Comparison of ENCODE assay signal across 8 cellular contexts in genomic region chr19:7522072-7522922, GRCh38. TPM values are rescaled to one million over a fixed set of nuclear protein-coding genes. Genes with fewer than 3 reads are reported as not detected.
A peak's percentile ranks its signal among the peaks of the same experiment; 100 is the strongest.
DNase-seq lines count a peak whose midpoint lies in the region; ATAC-seq, FAIRE-seq and TF ChIP-seq lines count a peak whose summit lies in the region.

MCOLN1 (plus strand) TSS chr19:7522624; CDS start chr19:7522751, 127 bp downstream.

- H3K79me2 ChIP-seq in keratinocyte (ENCODE audit: control insufficient read depth, insufficient read depth, low read length), result no peaks in the 10 kb centered on the region

- no peaks in the 10 kb centered on the region for H3K27me3 ChIP-seq in keratinocyte (ENCODE audit: control insufficient read depth, extremely low read depth, insufficient read depth, low read length)

- no peak for TF ChIP-seq CTCF in keratinocyte (optimal IDR thresholded peaks at IDR 0.05 in 1 of 3, IDR thresholded peaks at IDR 0.05 in 1 of 3, conservative IDR thresholded peaks at IDR 0.05 in 1 of 3; ENCODE audit: extremely low read depth in 1 of 3, insufficient read depth in 2 of 3, low read length in 3 of 3)

- FAIRE-seq in keratinocyte (lab: Jason Lieb, UNC), result peak; percentile 53

- peak; percentile 85 for ATAC-seq in GM18909 (IDR thresholded peaks at IDR 0.05; ENCODE audit: poor library complexity, unreplicated experiment)
- peak; percentile 87 for ATAC-seq in HG03280 (IDR thresholded peaks at IDR 0.05; ENCODE audit: unreplicated experiment)

- peak within 1 kb of the TSS; percentile 94 for H2AFZ ChIP-seq in keratinocyte (ENCODE audit: control insufficient read depth, low read length)

- peaks cover 12% of the 10 kb centered on the region for H3K4me1 ChIP-seq in keratinocyte (ENCODE audit: control insufficient read depth, extremely low read depth, insufficient read depth, low read length)

- H3K27ac ChIP-seq in keratinocyte (ENCODE audit: control insufficient read depth, insufficient read depth, low read length), result peak within 1 kb of the TSS; percentile 43

- no peaks in the 10 kb centered on the region for H3K9me1 ChIP-seq in keratinocyte (ENCODE audit: control insufficient read depth, extremely low read depth, insufficient read depth, low read length)

- H3K4me2 ChIP-seq in keratinocyte (ENCODE audit: control insufficient read depth, extremely low read depth, insufficient read depth, low read depth, low read length), result peak within 1 kb of the TSS; percentile 96

- H3K36me3 ChIP-seq in keratinocyte (ENCODE audit: control insufficient read depth in 2 of 2, extremely low read depth in 1 of 2, insufficient read depth in 2 of 2, low read length in 2 of 2), result peaks cover 0 to 4% of the 10 kb centered on the region in 2 experiments

- H3K9ac ChIP-seq in keratinocyte (ENCODE audit: control insufficient read depth, extremely low read depth, insufficient read depth, low read length), result peak within 1 kb of the TSS; percentile 81

- no peaks in the 10 kb centered on the region for H3K9me3 ChIP-seq in keratinocyte (ENCODE audit: control insufficient read depth, low read depth, low read length)

- dilution Hi-C loops in keratinocyte (cut with MboI; ENCODE audit: extremely low pct_ligation_motif_present, low sequenced_read_pairs), result no loop called here

- H3K4me3 ChIP-seq in keratinocyte (ENCODE audit: control insufficient read depth in 2 of 3, extremely low read depth in 1 of 3, insufficient read depth in 2 of 3, low read depth in 1 of 3, low read length in 3 of 3), result peak within 1 kb of the TSS; percentile 75 to 91 (median 78)

- H4K20me1 ChIP-seq in keratinocyte (ENCODE audit: control insufficient read depth, extremely low read depth, insufficient read depth, low read length), result no peaks in the 10 kb centered on the region

- DNase-seq in AG08395 (ENCODE audit: low spot score) (peak; percentile 100), NCI-H345 treated with DMSO at 0.1 percent for 48 hours (lab: John Stamatoyannopoulos, UW; ENCODE audit: unreplicated experiment) (peak; percentile 92), keratinocyte (ENCODE audit: low read depth, low spot score) (peak; percentile 77)
- peak; percentile 99 for DNase-seq in activated CD4-positive, CD25-positive, alpha-beta regulatory T cell treated with anti-CD3 and anti-CD28 coated beads, Interleukin-2, amount 50 U/mL, for 16 hours (ENCODE audit: low read depth, low spot score)
- peak; percentile 98 for DNase-seq in central memory CD4-positive, alpha-beta T cell
- peak; percentile 99 to 100 for DNase-seq in stimulated activated CD4-positive, alpha-beta T cell treated with anti-CD3 and anti-CD28 coated beads, Interleukin-15, amount 100 ng/mL, for 1 hour (ENCODE audit: low read depth in 1 of 2, low spot score in 1 of 2)

RNA-seq across cellular contexts. Expression of gene MCOLN1, which starts in this region (rescaled TPM):
- 14.0 to 36.0 TPM (median 15.5 TPM) in 3 replicates for polyA plus RNA-seq in keratinocyte
- 10.8 TPM for polyA plus RNA-seq in keratinocyte (2011; ENCODE audit: low read depth)
- 12.0 and 20.2 TPM in 2 replicates for polyA plus RNA-seq in keratinocyte (2011; cell fraction: cytosol; rRNA removed)
- 41.1 and 43.9 TPM in 2 replicates for polyA plus RNA-seq in keratinocyte (2011; cell fraction: nucleus; rRNA removed)
- polyA plus RNA-seq in keratinocyte (2012; ENCODE audit: low replicate concordance), result 11.9 and 14.5 TPM in 2 replicates
- 32.7 to 52.6 TPM (median 51.8 TPM) in 3 replicates for polyA minus RNA-seq in keratinocyte
- 29.5 TPM for polyA minus RNA-seq in keratinocyte (2011; cell fraction: cytosol; rRNA and poly(A)+ RNA removed)
- polyA minus RNA-seq in keratinocyte (2011; cell fraction: nucleus; rRNA and poly(A)+ RNA removed), result 12.1 and 18.9 TPM in 2 replicates

Comparison
In these comparisons a context has a peak if more than half of its experiments do, and no peak if none do; other contexts are left out.
1. Peak in every context shown above with its lines: DNase-seq, ATAC-seq, H3K4me3 ChIP-seq and H3K27ac ChIP-seq.